37 cellular contexts compared by ENCODE assay signal in the genomic region with DNA sequence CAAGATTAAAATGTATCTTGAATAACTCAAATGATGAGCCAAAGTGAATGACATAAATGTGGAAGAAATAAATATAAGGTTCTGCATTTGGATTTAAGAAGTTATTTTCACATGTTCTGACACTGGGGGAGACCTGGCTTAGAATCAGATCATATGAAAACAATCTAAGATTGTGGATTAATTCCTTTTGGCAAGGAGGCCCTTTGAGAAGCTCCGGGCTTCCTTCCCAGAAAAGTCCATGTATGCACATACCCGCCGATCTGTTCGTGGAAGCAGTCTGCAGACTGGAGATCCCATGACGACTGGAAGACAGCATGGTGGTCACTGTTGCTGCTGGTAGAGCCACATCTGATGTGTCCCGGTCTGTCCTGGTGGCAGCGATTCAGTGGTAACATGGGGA. TPM values are rescaled to one million over a fixed set of nuclear protein-coding genes. Genes with fewer than 3 reads are reported as not detected.
"Had no signal": no experiment of that assay in that cellular context is flagged by ENCODE, and none has a peak within 500 bp of the region (broad histone marks: within the 10 kb centered on the region; RNA-seq: fewer than 3 reads in every experiment).

No MANE protein-coding gene starts in this region.

- H3K4me3 Mint-ChIP-seq: activated CD4-positive, alpha-beta memory T cell treated with anti-CD3 and anti-CD28 coated beads, Interleukin-2, amount 10 ng/mL, durations not matched to agents 7 days and 5 days; activated CD8-positive, alpha-beta memory T cell treated with anti-CD3 and anti-CD28 coated beads, Interleukin-2, amount 10 ng/mL, durations not matched to agents 7 days and 5 days; activated naive CD4-positive, alpha-beta T cell treated with anti-CD3 and anti-CD28 coated beads, Interleukin-2, amount 10 ng/mL, durations not matched to agents 7 days and 5 days; activated naive CD8-positive, alpha-beta T cell; activated naive CD8-positive, alpha-beta T cell treated with anti-CD3 and anti-CD28 coated beads, Interleukin-2, amount 50 U/mL, for 24 hours; T-cell; T-helper 17 cell had no signal

- H2AFZ ChIP-seq: PC-9 had no signal

- H3K27ac Mint-ChIP-seq: activated CD4-positive, alpha-beta memory T cell treated with anti-CD3 and anti-CD28 coated beads, Interleukin-2, amount 10 ng/mL, durations not matched to agents 7 days and 5 days; activated CD8-positive, alpha-beta memory T cell treated with anti-CD3 and anti-CD28 coated beads, Interleukin-2, amount 10 ng/mL, durations not matched to agents 7 days and 5 days; activated naive CD4-positive, alpha-beta T cell treated with anti-CD3 and anti-CD28 coated beads, Interleukin-2, amount 10 ng/mL, durations not matched to agents 7 days and 5 days; activated naive CD8-positive, alpha-beta T cell; activated naive CD8-positive, alpha-beta T cell treated with anti-CD3 and anti-CD28 coated beads, Interleukin-2, amount 50 U/mL, for 24 hours; T-cell; T-helper 17 cell had no signal

- H3K36me3 Mint-ChIP-seq: activated CD8-positive, alpha-beta memory T cell treated with anti-CD3 and anti-CD28 coated beads, Interleukin-2, amount 10 ng/mL, durations not matched to agents 7 days and 5 days; activated naive CD4-positive, alpha-beta T cell treated with anti-CD3 and anti-CD28 coated beads, Interleukin-2, amount 10 ng/mL, durations not matched to agents 7 days and 5 days; activated naive CD8-positive, alpha-beta T cell; T-cell had no signal

- H3K27me3 Mint-ChIP-seq: activated naive CD8-positive, alpha-beta T cell; activated naive CD8-positive, alpha-beta T cell treated with anti-CD3 and anti-CD28 coated beads, Interleukin-2, amount 50 U/mL, for 24 hours had no signal

- H3K36me3 ChIP-seq: cardiac muscle cell had no signal

- H3K4me1 Mint-ChIP-seq: activated CD4-positive, alpha-beta memory T cell treated with anti-CD3 and anti-CD28 coated beads, Interleukin-2, amount 10 ng/mL, durations not matched to agents 7 days and 5 days; activated CD8-positive, alpha-beta memory T cell treated with anti-CD3 and anti-CD28 coated beads, Interleukin-2, amount 10 ng/mL, durations not matched to agents 7 days and 5 days; activated naive CD4-positive, alpha-beta T cell treated with anti-CD3 and anti-CD28 coated beads, Interleukin-2, amount 10 ng/mL, durations not matched to agents 7 days and 5 days; activated naive CD8-positive, alpha-beta T cell treated with anti-CD3 and anti-CD28 coated beads, Interleukin-2, amount 50 U/mL, for 24 hours; T-cell had no signal

- H3K4me3 ChIP-seq: cardiac muscle cell, PC-9 had no signal

- H3K4me2 ChIP-seq: PC-9 had no signal

- H3K27me3 ChIP-seq: cardiac muscle cell had no signal

- ATAC-seq: activated CD8-positive, alpha-beta memory T cell treated with anti-CD3 and anti-CD28 coated beads, Interleukin-2, amount 10 ng/mL, durations not matched to agents 7 days and 5 days; activated naive CD8-positive, alpha-beta T cell treated with anti-CD3 and anti-CD28 coated beads, Interleukin-2, amount 50 U/mL, for 24 hours; Right ventricle myocardium inferior; SK-N-SH treated with all-trans-retinoic acid at 6 μM for 48 hours; T-cell; T-helper 17 cell had no signal

- H3K9me3 Mint-ChIP-seq: activated CD4-positive, alpha-beta memory T cell treated with anti-CD3 and anti-CD28 coated beads, Interleukin-2, amount 10 ng/mL, durations not matched to agents 7 days and 5 days; activated naive CD4-positive, alpha-beta T cell treated with anti-CD3 and anti-CD28 coated beads, Interleukin-2, amount 10 ng/mL, durations not matched to agents 7 days and 5 days; activated naive CD8-positive, alpha-beta T cell treated with anti-CD3 and anti-CD28 coated beads, Interleukin-2, amount 50 U/mL, for 24 hours; T-cell had no signal

- H3K27ac ChIP-seq: cardiac muscle cell, PC-9, RWPE1, VCaP had no signal

- DNase-seq: activated CD4-positive, alpha-beta memory T cell treated with anti-CD3 and anti-CD28 coated beads, Interleukin-2, amount 10 ng/mL, durations not matched to agents 7 days and 5 days; activated CD4-positive, alpha-beta T cell treated with anti-CD3 and anti-CD28 coated beads for 1 hour; activated CD4-positive, alpha-beta T cell treated with anti-CD3 and anti-CD28 coated beads for 48 hours; activated CD4-positive, CD25-positive, alpha-beta regulatory T cell; activated CD8-positive, alpha-beta memory T cell treated with anti-CD3 and anti-CD28 coated beads for 24 hours; activated CD8-positive, alpha-beta memory T cell treated with anti-CD3 and anti-CD28 coated beads, Interleukin-2, amount 10 ng/mL, durations not matched to agents 7 days and 5 days; activated CD8-positive, alpha-beta memory T cell treated with anti-CD3 and anti-CD28 coated beads, Interleukin-2, amount 50 U/mL, for 48 hours; activated effector memory CD4-positive, alpha-beta T cell treated with Interleukin-2 at 50 U/mL for 16 hours; activated naive CD4-positive, alpha-beta T cell treated with anti-CD3 and anti-CD28 coated beads, Interleukin-2, amount 10 ng/mL, durations not matched to agents 7 days and 5 days; activated naive CD8-positive, alpha-beta T cell treated with anti-CD3 and anti-CD28 coated beads, Interleukin-2, amount 50 U/mL, for 24 hours; activated T-cell treated with anti-CD3 and anti-CD28 coated beads, Interleukin-2, amount 50 U/mL, for 48 hours; amniotic stem cell; aorta; Karpas-422; KBM-7; NCI-H1105; NCI-H1436; NCI-H1694; NCI-H1930; NCI-H345; NCI-H510A; NCI-H526; NCI-H748 treated with DMSO at 0.1 percent for 48 hours; PC-9; SIG-M5; T-cell; T-helper 17 cell; T-helper 9 cell had no signal

RNA-seq across cellular contexts. Expression of a gene that starts 15.7 kb away (rescaled TPM):
- total RNA-seq: activated CD4-positive, alpha-beta memory T cell treated with anti-CD3 and anti-CD28 coated beads, Interleukin-2, amount 10 ng/mL, durations not matched to agents 7 days and 5 days; activated CD8-positive, alpha-beta memory T cell treated with anti-CD3 and anti-CD28 coated beads, Interleukin-2, amount 10 ng/mL, durations not matched to agents 7 days and 5 days; aorta; MCF 10A; OCI-LY7; PC-9; Right ventricle myocardium inferior; SK-MEL-5; T-cell had no signal

RNA-seq across cellular contexts. Expression of a gene that starts 55.8 kb away (rescaled TPM):
- total RNA-seq: activated CD4-positive, alpha-beta memory T cell treated with anti-CD3 and anti-CD28 coated beads, Interleukin-2, amount 10 ng/mL, durations not matched to agents 7 days and 5 days; aorta; cardiac muscle cell; OCI-LY7; Right ventricle myocardium inferior; T-helper 17 cell had no signal
